8 cellular contexts compared by ENCODE assay signal in the genomic region with DNA sequence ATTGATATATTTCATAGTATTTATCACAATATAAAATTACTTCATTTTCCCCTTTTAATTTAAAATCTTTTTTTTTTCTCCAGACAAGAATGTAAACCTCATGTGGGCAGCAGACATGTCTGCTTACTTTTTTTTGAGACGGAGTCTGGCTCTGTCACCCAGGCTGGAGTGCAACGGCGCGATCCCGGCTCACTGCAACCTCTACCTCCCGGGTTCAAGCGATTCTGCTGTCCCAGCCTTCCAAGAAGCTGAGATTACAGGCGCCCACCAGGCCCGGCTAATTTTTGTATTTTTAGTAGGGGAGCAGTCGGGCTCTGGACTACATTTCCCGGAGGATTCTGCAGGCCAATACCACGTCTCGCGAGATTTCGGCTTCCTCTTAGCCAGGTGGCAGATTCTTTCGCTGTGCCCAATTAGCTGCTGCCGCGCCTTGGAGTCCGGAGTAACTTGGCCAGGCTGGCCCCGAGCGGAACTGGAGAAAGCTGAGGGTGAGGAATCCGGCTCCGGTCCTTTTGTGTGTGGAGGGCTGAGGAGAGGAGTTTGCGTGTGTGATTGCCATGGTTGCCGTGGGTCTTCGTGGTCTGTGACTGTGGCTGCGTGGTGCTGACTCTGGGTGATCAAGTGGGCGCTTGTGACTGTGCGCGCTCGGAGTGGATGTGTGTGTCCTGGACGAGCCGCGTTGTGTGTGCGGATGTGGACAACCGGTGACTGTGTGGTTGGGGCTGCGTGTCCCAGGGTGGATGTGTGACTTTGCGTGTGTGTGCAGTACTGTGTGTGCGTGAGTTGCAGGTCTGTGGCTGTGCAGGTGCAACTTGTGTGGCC.
DNase-seq lines count a peak whose midpoint lies in the region; TF ChIP-seq lines count a peak whose summit lies in the region.
"Not testable (repeated sequence)": the region's sequence is repeated elsewhere in the genome, so short reads cannot be mapped to it uniquely, and the experiment has no call there.

No MANE protein-coding gene starts in this region.

- H3K36me3 Mint-ChIP-seq in progenitor cell of endocrine pancreas (ENCODE audit: insufficient read depth), result not testable (repeated sequence)

- peak overlapping the region; percentile 53 for H3K27ac ChIP-seq in stomach smooth muscle (ENCODE audit: low read length)

- H3K9me3 ChIP-seq in stomach smooth muscle (ENCODE audit: control insufficient read depth in 2 of 2, low read length in 2 of 2), result not testable (repeated sequence)

- not testable (repeated sequence) for TF ChIP-seq CTCF in progenitor cell of endocrine pancreas (IDR thresholded peaks at IDR 0.05; ENCODE audit: unreplicated experiment)

- H3K27me3 Mint-ChIP-seq in progenitor cell of endocrine pancreas, result not testable (repeated sequence)

- H3K27ac Mint-ChIP-seq in progenitor cell of endocrine pancreas, result peak overlapping the region; percentile 100

- peak overlapping the region; percentile 86 for H3K4me3 Mint-ChIP-seq in progenitor cell of endocrine pancreas (ENCODE audit: low read depth)

- peaks cover 10% of the 10 kb centered on the region for H3K4me1 Mint-ChIP-seq in progenitor cell of endocrine pancreas (ENCODE audit: low read depth)

- H3K36me3 ChIP-seq in stomach smooth muscle (ENCODE audit: control insufficient read depth in 2 of 2, insufficient read depth in 2 of 2, low read length in 2 of 2), result not testable (repeated sequence)

- peak overlapping the region; percentile 63 to 78 for H3K4me3 ChIP-seq in stomach smooth muscle (ENCODE audit: low read length in 2 of 2)

- not testable (repeated sequence) for H3K27me3 ChIP-seq in stomach smooth muscle (ENCODE audit: control insufficient read depth in 1 of 2, insufficient read depth in 2 of 2, low read length in 2 of 2)

- H3K9ac ChIP-seq in stomach smooth muscle (ENCODE audit: low read length in 2 of 2), result peak overlapping the region; percentile 60 to 71

- H3K9me3 Mint-ChIP-seq in progenitor cell of endocrine pancreas (ENCODE audit: low read depth), result not testable (repeated sequence)

- DNase-seq in Daoy (ENCODE audit: low read depth), result peak; percentile 93
- peak; percentile 99 for DNase-seq in HT-29 (ENCODE audit: low spot score)
- DNase-seq in SIG-M5 treated with dmso at 0.1 percent for 504 hours (lab: John Stamatoyannopoulos, UW; ENCODE audit: unreplicated experiment), result peak; percentile 32
- peak; percentile 20 for DNase-seq in activated T-helper 1 cell treated with Interleukin-2 at 50 U/mL for 16 hours (ENCODE audit: low read depth)
- peak; percentile 14 for DNase-seq in effector CD4-positive, alpha-beta T cell
- peak; percentile 92 for DNase-seq in islet precursor cell
- DNase-seq in progenitor cell of endocrine pancreas (ENCODE audit: low spot score, unreplicated experiment), result peak; percentile 58

- not testable (repeated sequence) for H3K4me1 ChIP-seq in stomach smooth muscle (ENCODE audit: control insufficient read depth, insufficient read depth, low read length)

Comparison
In these comparisons a context has a peak if more than half of its experiments do, and no peak if none do; other contexts are left out.
1. Peak in every context shown above with its lines: DNase-seq, H3K4me3 ChIP-seq and H3K27ac ChIP-seq.
2. DNase-seq: peak in every context shown above with its lines; median percentile 99 in HT-29; 93 in Daoy; 92 in islet precursor cell; 58 in progenitor cell of endocrine pancreas; 32 in SIG-M5 treated with dmso at 0.1 percent for 504 hours; 20 in activated T-helper 1 cell treated with Interleukin-2 at 50 U/mL for 16 hours; 14 in effector CD4-positive, alpha-beta T cell.